Comparison of ENCODE assay signal across 1 cellular context in the genomic region with DNA sequence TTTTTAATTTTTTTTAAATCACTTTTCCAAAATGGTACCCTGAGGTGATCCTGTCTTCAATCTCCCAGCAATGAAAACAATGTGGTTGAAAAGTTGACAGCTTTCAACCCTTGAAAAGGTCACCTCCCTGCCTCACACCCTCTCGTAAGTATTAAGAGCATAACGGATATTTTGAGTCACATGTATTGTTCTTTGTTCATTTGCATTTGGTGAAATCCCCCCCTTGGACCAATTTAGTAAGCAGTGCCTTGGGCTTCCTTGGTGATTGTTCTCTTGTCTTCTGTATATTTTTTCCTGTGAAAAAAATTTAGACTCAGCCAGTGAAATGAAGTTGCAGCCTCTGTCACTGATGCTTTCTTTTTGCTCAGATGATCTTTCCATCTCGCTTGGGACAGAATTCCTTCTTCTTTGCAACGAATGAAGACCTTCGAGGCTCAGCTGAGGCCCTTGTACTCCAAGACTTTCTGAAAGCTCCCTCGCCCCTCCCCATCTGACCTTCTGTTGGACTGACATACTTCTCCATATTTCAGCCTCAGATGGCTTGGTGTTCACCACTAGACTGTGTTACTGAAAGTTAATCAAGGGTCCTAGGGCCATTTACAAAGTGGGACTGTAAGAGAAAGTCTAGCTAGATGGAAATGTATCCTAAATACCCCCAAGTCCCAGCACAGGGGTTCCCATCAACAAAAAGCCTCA.
TF ChIP-seq lines count a peak whose summit lies in the region.

No MANE protein-coding gene starts in this region.

TF ChIP-seq in IMR-90, 13 proteins besides CTCF, POLR2A, EP300 and RAD21 (continued from another document):
- TF ChIP-seq, protein P1, sequence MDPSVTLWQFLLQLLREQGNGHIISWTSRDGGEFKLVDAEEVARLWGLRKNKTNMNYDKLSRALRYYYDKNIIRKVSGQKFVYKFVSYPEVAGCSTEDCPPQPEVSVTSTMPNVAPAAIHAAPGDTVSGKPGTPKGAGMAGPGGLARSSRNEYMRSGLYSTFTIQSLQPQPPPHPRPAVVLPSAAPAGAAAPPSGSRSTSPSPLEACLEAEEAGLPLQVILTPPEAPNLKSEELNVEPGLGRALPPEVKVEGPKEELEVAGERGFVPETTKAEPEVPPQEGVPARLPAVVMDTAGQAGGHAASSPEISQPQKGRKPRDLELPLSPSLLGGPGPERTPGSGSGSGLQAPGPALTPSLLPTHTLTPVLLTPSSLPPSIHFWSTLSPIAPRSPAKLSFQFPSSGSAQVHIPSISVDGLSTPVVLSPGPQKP (IDR thresholded peaks at IDR 0.05; ENCODE audit: borderline replicate concordance, low read depth, low read length): no peak
- TF ChIP-seq, protein P2, sequence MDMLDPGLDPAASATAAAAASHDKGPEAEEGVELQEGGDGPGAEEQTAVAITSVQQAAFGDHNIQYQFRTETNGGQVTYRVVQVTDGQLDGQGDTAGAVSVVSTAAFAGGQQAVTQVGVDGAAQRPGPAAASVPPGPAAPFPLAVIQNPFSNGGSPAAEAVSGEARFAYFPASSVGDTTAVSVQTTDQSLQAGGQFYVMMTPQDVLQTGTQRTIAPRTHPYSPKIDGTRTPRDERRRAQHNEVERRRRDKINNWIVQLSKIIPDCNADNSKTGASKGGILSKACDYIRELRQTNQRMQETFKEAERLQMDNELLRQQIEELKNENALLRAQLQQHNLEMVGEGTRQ (IDR thresholded peaks at IDR 0.05; ENCODE audit: low read depth, low read length): no peak
- no peak for TF ChIP-seq RCOR1 (IDR thresholded peaks at IDR 0.05; ENCODE audit: insufficient replicate concordance, low read length)
- no peak for TF ChIP-seq MAFK (IDR thresholded peaks at IDR 0.05; ENCODE audit: low read depth, low read length)
- TF ChIP-seq CHD1 (IDR thresholded peaks at IDR 0.05; ENCODE audit: low read depth, low read length): no peak
- no peak for TF ChIP-seq MAZ (IDR thresholded peaks at IDR 0.05; ENCODE audit: borderline replicate concordance, low read depth, low read length)
- no peak for TF ChIP-seq CEBPB (IDR thresholded peaks at IDR 0.05; ENCODE audit: low read depth, low read length)
- no peak for TF ChIP-seq MXI1 (IDR thresholded peaks at IDR 0.05; ENCODE audit: borderline replicate concordance, low read depth, low read length)
- TF ChIP-seq FOS (IDR thresholded peaks at IDR 0.05; ENCODE audit: low read depth, low read length): no peak
- TF ChIP-seq BHLHE40 (IDR thresholded peaks at IDR 0.05; ENCODE audit: low read depth, low read length): no peak
- TF ChIP-seq SMC3 (IDR thresholded peaks at IDR 0.05; ENCODE audit: low read depth, low read length): no peak
TF ChIP-seq in IMR-90: peak in this region for 0.
